Comparison of ENCODE assay signal across 28 cellular contexts in the genomic region with DNA sequence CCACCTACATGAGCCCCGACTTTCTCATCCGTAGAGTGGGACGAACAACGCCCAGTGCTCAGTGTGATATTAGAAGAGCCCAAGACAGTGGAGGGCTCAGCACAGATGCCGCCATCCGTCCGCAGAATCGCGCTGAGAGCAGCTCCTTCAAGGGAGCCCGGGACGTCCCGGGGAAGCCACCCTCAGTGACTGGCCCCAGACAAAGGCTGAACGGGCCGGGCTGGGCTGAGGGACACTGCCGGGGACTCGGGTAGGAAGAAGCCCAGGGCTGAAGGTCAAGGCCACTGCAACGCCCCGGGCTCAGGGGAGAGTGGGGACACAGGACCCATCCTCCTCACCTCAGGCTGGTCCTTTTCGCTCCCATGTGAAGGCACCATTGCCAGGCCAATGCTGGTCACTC. TPM values are rescaled to one million over a fixed set of nuclear protein-coding genes. Genes with fewer than 3 reads are reported as not detected.
DNase-seq lines count a peak whose midpoint lies in the region; ATAC-seq, FAIRE-seq and TF ChIP-seq lines count a peak whose summit lies in the region.
"Had no signal": no experiment of that assay in that cellular context is flagged by ENCODE, and none has a peak within 500 bp of the region (broad histone marks: within the 10 kb centered on the region; RNA-seq: fewer than 3 reads in every experiment).

No MANE protein-coding gene starts in this region.

- H3K9me3 ChIP-seq in HepG2 (ENCODE audit: low read length): no peaks in the 10 kb centered on the region
- H3K9me3 ChIP-seq in right lobe of liver: no peaks in the 10 kb centered on the region
- H3K9me3 ChIP-seq: BE2C, BLaER1 had no signal

- DNase-seq in HepG2 (ENCODE audit: low spot score) (no peak), right lobe of liver (no peak), RPMI8226 (no peak), KBM-7 (no peak)
- DNase-seq: 8988T; ACHN; BE2C; C1 segment of cervical spinal cord; CD4-positive, alpha-beta memory T cell; CD4-positive, CD25-positive, alpha-beta regulatory T cell; CD8-positive, alpha-beta memory T cell; COR-L47; DMS 273 treated with DMSO at 0.1 percent for 48 hours; DMS153; DMS53; DMS79; DND-41; EL; GDM1 had no signal

- peaks cover 28% of the 10 kb centered on the region for H3K4me1 Mint-ChIP-seq in nephron
- H3K4me1 Mint-ChIP-seq: CD14-positive monocyte; CD4-positive, alpha-beta memory T cell; CD4-positive, CD25-positive, alpha-beta regulatory T cell; CD8-positive, alpha-beta memory T cell had no signal

- H3K27ac ChIP-seq in HepG2 (ENCODE audit: extremely low read length, insufficient read depth, low read length) (no peak overlapping the region), right lobe of liver (no peak overlapping the region)
- H3K27ac ChIP-seq: BLaER1 had no signal

- peaks cover 39% of the 10 kb centered on the region for H3K4me1 ChIP-seq in HepG2 (ENCODE audit: insufficient read depth, low read length)
- H3K4me1 ChIP-seq in right lobe of liver: no peaks in the 10 kb centered on the region
- H3K4me1 ChIP-seq: BE2C had no signal

- H3K4me2 ChIP-seq in HepG2 (ENCODE audit: low read depth, low read length): no peak overlapping the region
- H3K4me2 ChIP-seq: BLaER1 had no signal

- no peak for TF ChIP-seq POLR2A in HepG2 (IDR thresholded peaks at IDR 0.05; ENCODE audit: insufficient read depth in 1 of 2, low read depth in 2 of 2, low read length in 2 of 2)
- no peak for TF ChIP-seq POLR2A in right lobe of liver (IDR thresholded peaks at IDR 0.05)

- no peak for TF ChIP-seq RAD21 in HepG2 (CRISPR knock-in tag; IDR thresholded peaks at IDR 0.05)

- intact Hi-C loops in HepG2 (cut with micrococcal nuclease; ENCODE audit: unreplicated experiment): no loop called here
- intact Hi-C loops in right lobe of liver (cut with DNase I): no loop called here

- ATAC-seq in HepG2 (no peak), right lobe of liver (no peak)
- ATAC-seq: GM12878 had no signal

- no peaks in the 10 kb centered on the region for H3K9me3 Mint-ChIP-seq in nephron
- H3K9me3 Mint-ChIP-seq: CD4-positive, alpha-beta memory T cell; CD8-positive, alpha-beta memory T cell had no signal

- no peak overlapping the region for H2AFZ ChIP-seq in HepG2 (ENCODE audit: low read length)

- CTCF ChIA-PET in HepG2 (lab: Yijun Ruan, JAX; ENCODE audit: low intra/inter-chr PET ratio, low total read pairs): no interaction called here

- peak overlapping the region in 2 of 3 experiments; percentile 44 to 50 for H3K4me3 Mint-ChIP-seq in nephron
- H3K4me3 Mint-ChIP-seq: CD14-positive monocyte; CD4-positive, alpha-beta memory T cell; CD4-positive, CD25-positive, alpha-beta regulatory T cell; CD8-positive, alpha-beta memory T cell had no signal

- H4K20me1 ChIP-seq in HepG2 (ENCODE audit: insufficient read depth, low read length): no peaks in the 10 kb centered on the region; the same call in 1 of the 2 replicates

- POLR2A ChIA-PET in HepG2 (lab: Yijun Ruan, JAX): no interaction called here

- 46% methylated on average over 14 of the region's 19 CpGs for WGBS in HepG2 (ENCODE audit: low lambda C conversion rate)
- WGBS in right lobe of liver (ENCODE audit: insufficient coverage, low coverage, low lambda C conversion rate, missing lambda C conversion rate): no CpG with 5 or more reads among the region's 19 CpGs

- in situ Hi-C loops in HepG2 (cut with HindIII; ENCODE audit: extremely low pct_ligation_motif_present, low pct_unique_long_range_greater_than_20kb) (no loop called here), KBM-7 (cut with MboI; ENCODE audit: low pct_unique_long_range_greater_than_20kb, low sequenced_read_pairs) (no loop called here)

- no peaks in the 10 kb centered on the region for H3K36me3 ChIP-seq in HepG2 (replicated peaks in 1 of 2; ENCODE audit: control insufficient read depth in 1 of 2, insufficient read depth in 2 of 2, low read length in 2 of 2)
- H3K36me3 ChIP-seq in right lobe of liver: no peaks in the 10 kb centered on the region
- H3K36me3 ChIP-seq: BE2C, BLaER1 had no signal

- H3K27me3 ChIP-seq in HepG2 (ENCODE audit: control insufficient read depth in 1 of 2, insufficient read depth in 2 of 2, low read length in 2 of 2): peaks cover 9 to 63% of the 10 kb centered on the region in 2 experiments; a peak in 4 of 5 replicates
- H3K27me3 ChIP-seq in right lobe of liver: no peaks in the 10 kb centered on the region

- H3K79me2 ChIP-seq in HepG2 (ENCODE audit: insufficient read depth, low read length): no peaks in the 10 kb centered on the region

- BruUV-seq in HepG2 (replicated peaks; lab: Mats Ljungman, UMichigan): no TSS peak

- TF ChIP-seq CTCF in HepG2 (CRISPR knock-in tag; IDR thresholded peaks at IDR 0.05): no peak
- TF ChIP-seq CTCF in right lobe of liver (IDR thresholded peaks at IDR 0.05): no peak
- no peak for TF ChIP-seq CTCF in nephron (IDR thresholded peaks at IDR 0.05; ENCODE audit: unreplicated experiment in 3 of 3)

- H3K27ac Mint-ChIP-seq in nephron: peak overlapping the region in 2 of 3 experiments; percentile 48 to 76
- H3K27ac Mint-ChIP-seq: CD4-positive, alpha-beta memory T cell; CD4-positive, CD25-positive, alpha-beta regulatory T cell; CD8-positive, alpha-beta memory T cell had no signal

- TF ChIP-seq EP300 in HepG2 (IDR thresholded peaks at IDR 0.05; ENCODE audit: low read depth in 2 of 2, low read length in 2 of 2): no peak
- TF ChIP-seq EP300 in HepG2 (CRISPR knock-in tag; IDR thresholded peaks at IDR 0.05; ENCODE audit: borderline replicate concordance): no peak

- H3K9ac ChIP-seq in HepG2 (ENCODE audit: insufficient read depth, low read depth, low read length): no peak overlapping the region
- H3K9ac ChIP-seq: BLaER1 had no signal

- H3K27me3 Mint-ChIP-seq in nephron (ENCODE audit: low read depth): peaks cover 28% of the 10 kb centered on the region

- no peak overlapping the region for H3K4me3 ChIP-seq in HepG2 (replicated peaks in 1 of 3; ENCODE audit: insufficient read depth in 1 of 3, low read depth in 2 of 3, low read length in 3 of 3)
- no peak overlapping the region for H3K4me3 ChIP-seq in right lobe of liver
- H3K4me3 ChIP-seq: BLaER1, GM12878 had no signal

- H3K36me3 Mint-ChIP-seq in nephron (ENCODE audit: low read depth): peaks cover 2% of the 10 kb centered on the region
- H3K36me3 Mint-ChIP-seq: CD14-positive monocyte; CD4-positive, alpha-beta memory T cell; CD4-positive, CD25-positive, alpha-beta regulatory T cell; CD8-positive, alpha-beta memory T cell had no signal

- no peak for FAIRE-seq in HepG2 (lab: Jason Lieb, UNC)
- FAIRE-seq: A204.1, GM12878, GM12892, GM18507 had no signal

TF ChIP-seq in HepG2, 621 proteins besides CTCF, POLR2A, EP300 and RAD21 (continues in another document):
- TF ChIP-seq CHCHD3 (CRISPR knock-in tag; IDR thresholded peaks at IDR 0.05): 0 out of 2 replicates have a peak, but pooled peaks have one; percentile 13
- TF ChIP-seq, protein P1, sequence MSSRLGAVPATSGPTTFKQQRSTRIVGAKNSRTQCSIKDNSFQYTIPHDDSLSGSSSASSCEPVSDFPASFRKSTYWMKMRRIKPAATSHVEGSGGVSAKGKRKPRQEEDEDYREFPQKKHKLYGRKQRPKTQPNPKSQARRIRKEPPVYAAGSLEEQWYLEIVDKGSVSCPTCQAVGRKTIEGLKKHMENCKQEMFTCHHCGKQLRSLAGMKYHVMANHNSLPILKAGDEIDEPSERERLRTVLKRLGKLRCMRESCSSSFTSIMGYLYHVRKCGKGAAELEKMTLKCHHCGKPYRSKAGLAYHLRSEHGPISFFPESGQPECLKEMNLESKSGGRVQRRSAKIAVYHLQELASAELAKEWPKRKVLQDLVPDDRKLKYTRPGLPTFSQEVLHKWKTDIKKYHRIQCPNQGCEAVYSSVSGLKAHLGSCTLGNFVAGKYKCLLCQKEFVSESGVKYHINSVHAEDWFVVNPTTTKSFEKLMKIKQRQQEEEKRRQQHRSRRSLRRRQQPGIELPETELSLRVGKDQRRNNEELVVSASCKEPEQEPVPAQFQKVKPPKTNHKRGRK (CRISPR knock-in tag; IDR thresholded peaks at IDR 0.05): no peak
- TF ChIP-seq SAFB2 (CRISPR knock-in tag; IDR thresholded peaks at IDR 0.05; ENCODE audit: borderline replicate concordance, low read depth): 0 out of 2 replicates have a peak, but pooled peaks have one; percentile 18

RNA-seq across cellular contexts. Expression of a gene that starts 12.8 kb away (rescaled TPM):
- total RNA-seq in HepG2 (2016; rRNA removed; fragmentation: Illumina TruSeq; extraction: Trizol) (not detected in 2 replicates), right lobe of liver (100 to 1,000 TPM in 1 of 6 experiments, 10 to 100 TPM in 3, 1 to 10 TPM in 2; 4.6 to 165 (median 26.8) TPM)
- total RNA-seq in HepG2 (2016; cell fraction: cytosol; rRNA removed; fragmentation: Illumina TruSeq; extraction: Trizol; ENCODE audit: low read depth): not detected in 2 replicates
- total RNA-seq in HepG2 (2016; cell fraction: insoluble cytoplasmic fraction; rRNA removed; fragmentation: Illumina TruSeq; extraction: Trizol): not detected in 2 replicates
- not detected in 2 replicates for total RNA-seq in HepG2 (2016; cell fraction: membrane; rRNA removed; fragmentation: Illumina TruSeq; extraction: Trizol)
- not detected in 2 replicates for total RNA-seq in HepG2 (2016; cell fraction: nucleus; rRNA removed; fragmentation: Illumina TruSeq; extraction: Trizol)
- polyA plus RNA-seq in HepG2 (2011; rRNA removed): not detected in 2 replicates
- polyA plus RNA-seq in HepG2 (2011; cell fraction: cytosol; rRNA removed): 0.06 TPM in 1 of 2 replicates, not detected in the other
- 0.10 and 0.14 TPM in 2 replicates for polyA plus RNA-seq in HepG2 (2011; cell fraction: nucleus; rRNA removed)
- 0.11 TPM in 1 of 2 replicates, not detected in the other for polyA plus RNA-seq in HepG2 (2012)
- not detected in 2 replicates for polyA plus RNA-seq in HepG2 (2016; cell fraction: cytosol; fragmentation: Illumina TruSeq; extraction: Trizol; ENCODE audit: low read depth)
- polyA plus RNA-seq in HepG2 (2016; cell fraction: insoluble cytoplasmic fraction; fragmentation: Illumina TruSeq; extraction: Trizol; ENCODE audit: low read depth): not detected in 2 replicates
- not detected in 2 replicates for polyA plus RNA-seq in HepG2 (2016; cell fraction: membrane; fragmentation: Illumina TruSeq; extraction: Trizol; ENCODE audit: low read depth)
- polyA plus RNA-seq in HepG2 (2016; cell fraction: nucleus; fragmentation: Illumina TruSeq; extraction: Trizol; ENCODE audit: insufficient read depth, low read depth): not detected in 2 replicates
- polyA minus RNA-seq in HepG2 (2011; rRNA and poly(A)+ RNA removed; ENCODE audit: low replicate concordance): not detected in 2 replicates
- polyA minus RNA-seq in HepG2 (2011; cell fraction: cytosol; rRNA and poly(A)+ RNA removed): not detected in 2 replicates
- polyA minus RNA-seq in HepG2 (2011; cell fraction: nucleus; rRNA and poly(A)+ RNA removed): not detected in 2 replicates
- total RNA-seq: CD4-positive, alpha-beta memory T cell; CD4-positive, CD25-positive, alpha-beta regulatory T cell; CD8-positive, alpha-beta memory T cell; Daoy had no signal
- polyA plus RNA-seq: AG04450; CD14-positive monocyte; CD4-positive, alpha-beta memory T cell; CD4-positive, CD25-positive, alpha-beta regulatory T cell; CD8-positive, alpha-beta memory T cell had no signal
